ENCODE assay signal across 1 cellular context in the genomic region with DNA sequence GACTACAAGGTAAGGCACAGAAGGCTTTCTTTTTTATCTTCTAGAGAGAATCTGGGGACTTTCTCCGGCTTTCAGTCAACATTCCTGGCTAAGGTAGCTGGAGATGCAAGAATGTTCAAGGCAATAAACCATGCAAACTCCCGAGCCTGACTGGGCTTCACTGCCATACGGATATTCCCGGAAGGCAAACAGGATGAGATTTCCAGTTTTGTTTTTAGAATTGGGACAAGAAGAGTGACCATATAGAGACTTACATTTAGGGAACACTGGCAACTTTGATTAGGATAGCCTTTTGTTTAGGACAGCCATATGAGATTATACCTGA.
TF ChIP-seq lines count a peak whose summit lies in the region.

No MANE protein-coding gene starts in this region.

TF ChIP-seq in liver, 16 proteins besides CTCF, POLR2A, EP300 and RAD21 (continued from another document):
- TF ChIP-seq, protein P1, sequence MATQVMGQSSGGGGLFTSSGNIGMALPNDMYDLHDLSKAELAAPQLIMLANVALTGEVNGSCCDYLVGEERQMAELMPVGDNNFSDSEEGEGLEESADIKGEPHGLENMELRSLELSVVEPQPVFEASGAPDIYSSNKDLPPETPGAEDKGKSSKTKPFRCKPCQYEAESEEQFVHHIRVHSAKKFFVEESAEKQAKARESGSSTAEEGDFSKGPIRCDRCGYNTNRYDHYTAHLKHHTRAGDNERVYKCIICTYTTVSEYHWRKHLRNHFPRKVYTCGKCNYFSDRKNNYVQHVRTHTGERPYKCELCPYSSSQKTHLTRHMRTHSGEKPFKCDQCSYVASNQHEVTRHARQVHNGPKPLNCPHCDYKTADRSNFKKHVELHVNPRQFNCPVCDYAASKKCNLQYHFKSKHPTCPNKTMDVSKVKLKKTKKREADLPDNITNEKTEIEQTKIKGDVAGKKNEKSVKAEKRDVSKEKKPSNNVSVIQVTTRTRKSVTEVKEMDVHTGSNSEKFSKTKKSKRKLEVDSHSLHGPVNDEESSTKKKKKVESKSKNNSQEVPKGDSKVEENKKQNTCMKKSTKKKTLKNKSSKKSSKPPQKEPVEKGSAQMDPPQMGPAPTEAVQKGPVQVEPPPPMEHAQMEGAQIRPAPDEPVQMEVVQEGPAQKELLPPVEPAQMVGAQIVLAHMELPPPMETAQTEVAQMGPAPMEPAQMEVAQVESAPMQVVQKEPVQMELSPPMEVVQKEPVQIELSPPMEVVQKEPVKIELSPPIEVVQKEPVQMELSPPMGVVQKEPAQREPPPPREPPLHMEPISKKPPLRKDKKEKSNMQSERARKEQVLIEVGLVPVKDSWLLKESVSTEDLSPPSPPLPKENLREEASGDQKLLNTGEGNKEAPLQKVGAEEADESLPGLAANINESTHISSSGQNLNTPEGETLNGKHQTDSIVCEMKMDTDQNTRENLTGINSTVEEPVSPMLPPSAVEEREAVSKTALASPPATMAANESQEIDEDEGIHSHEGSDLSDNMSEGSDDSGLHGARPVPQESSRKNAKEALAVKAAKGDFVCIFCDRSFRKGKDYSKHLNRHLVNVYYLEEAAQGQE (IDR thresholded peaks at IDR 0.05), result no peak
- TF ChIP-seq JUND (IDR thresholded peaks at IDR 0.05), result no peak
